ENCODE assay signal across 21 cellular contexts in genomic region chr9:127174386-127175318, GRCh38. TPM values are rescaled to one million over a fixed set of nuclear protein-coding genes. Genes with fewer than 3 reads are reported as not detected.
DNase-seq lines count a peak whose midpoint lies in the region; ATAC-seq and TF ChIP-seq lines count a peak whose summit lies in the region.
"Had no signal": no experiment of that assay in that cellular context is flagged by ENCODE, and none has a peak within 500 bp of the region (broad histone marks: within the 10 kb centered on the region; RNA-seq: fewer than 3 reads in every experiment).

No MANE protein-coding gene starts in this region.

- POLR2A ChIA-PET in activated CD4-positive, alpha-beta memory T cell treated with anti-CD3 and anti-CD28 coated beads, Interleukin-2, amount 10 ng/mL, durations not matched to agents 7 days and 5 days (lab: Charles Lee), result no interaction called here
- POLR2A ChIA-PET in activated CD4-positive, alpha-beta memory T cell treated with anti-CD3 and anti-CD28 coated beads for 36 hours (lab: Charles Lee), result no interaction called here
- POLR2A ChIA-PET in WTC11 (lab: Charles Lee), result interaction anchor here (0.7 kb wide), 1 partner anchor 52 kb away, joined by 3 read pairs; the partner anchor contains the start of gene ANGPTL2
- POLR2A ChIA-PET in naive thymus-derived CD4-positive, alpha-beta T cell (lab: Charles Lee), result no interaction called here

- H3K27ac ChIP-seq in right cardiac atrium (ENCODE audit: low read length), result peak overlapping the region; percentile 12
- H3K27ac ChIP-seq in subcutaneous abdominal adipose tissue (ENCODE audit: low read depth, low read length), result peak overlapping the region; percentile 58
- H3K27ac ChIP-seq in tibial nerve, result peak overlapping the region in 1 of 4 donors; percentile 33
- no peak overlapping the region for H3K27ac ChIP-seq in left lung
- no peak overlapping the region for H3K27ac ChIP-seq in naive thymus-derived CD4-positive, alpha-beta T cell (ENCODE audit: low read depth, low read length)
- H3K27ac ChIP-seq: ascending aorta, right lobe of liver had no signal

- TF ChIP-seq CTCF in WTC11 (IDR thresholded peaks at IDR 0.05) (no peak), tibial nerve (IDR thresholded peaks at IDR 0.05) (no peak), left lung (IDR thresholded peaks at IDR 0.05) (no peak)

- H3K36me3 Mint-ChIP-seq in activated CD4-positive, alpha-beta memory T cell treated with anti-CD3 and anti-CD28 coated beads, Interleukin-2, amount 10 ng/mL, durations not matched to agents 7 days and 5 days (ENCODE audit: low read depth), result no peaks in the 10 kb centered on the region
- no peaks in the 10 kb centered on the region for H3K36me3 Mint-ChIP-seq in activated CD4-positive, alpha-beta memory T cell treated with anti-CD3 and anti-CD28 coated beads for 36 hours
- no peaks in the 10 kb centered on the region for H3K36me3 Mint-ChIP-seq in WTC11
- peaks cover 0 to 21% (median 0%) of the 10 kb centered on the region in 5 donors for H3K36me3 Mint-ChIP-seq in naive thymus-derived CD4-positive, alpha-beta T cell

- no peak overlapping the region for H3K4me3 Mint-ChIP-seq in activated CD4-positive, alpha-beta memory T cell treated with anti-CD3 and anti-CD28 coated beads, Interleukin-2, amount 10 ng/mL, durations not matched to agents 7 days and 5 days
- H3K4me3 Mint-ChIP-seq in activated CD4-positive, alpha-beta memory T cell treated with anti-CD3 and anti-CD28 coated beads for 36 hours, result no peak overlapping the region
- H3K4me3 Mint-ChIP-seq in WTC11, result no peak overlapping the region
- H3K4me3 Mint-ChIP-seq in naive thymus-derived CD4-positive, alpha-beta T cell, result no peak overlapping the region

- H3K4me1 ChIP-seq in right cardiac atrium (ENCODE audit: control insufficient read depth, insufficient read depth, low read length) (peaks cover 1% of the 10 kb centered on the region), subcutaneous abdominal adipose tissue (ENCODE audit: control insufficient read depth in 5 of 5, insufficient read depth in 5 of 5, low read length in 5 of 5) (peaks cover 7 to 64% (median 50%) of the 10 kb centered on the region in 5 donors), tibial nerve (peaks cover 0 to 11% (median 3%) of the 10 kb centered on the region in 4 donors), left lung (no peaks in the 10 kb centered on the region)
- H3K4me1 ChIP-seq in naive thymus-derived CD4-positive, alpha-beta T cell (ENCODE audit: control insufficient read depth in 2 of 2, insufficient read depth in 2 of 2, low read length in 2 of 2), result no peaks in the 10 kb centered on the region
- H3K4me1 ChIP-seq: BE2C, HAP-1 had no signal

- peak; percentile 11 for DNase-seq in activated CD4-positive, alpha-beta memory T cell treated with anti-CD3 and anti-CD28 coated beads, Interleukin-2, amount 10 ng/mL, durations not matched to agents 7 days and 5 days
- no peak for DNase-seq in activated CD4-positive, alpha-beta memory T cell treated with anti-CD3 and anti-CD28 coated beads for 36 hours
- DNase-seq in WTC11 (ENCODE audit: low spot score), result no peak
- DNase-seq in right cardiac atrium, result peak in 1 of 3 donors; percentile 26
- no peak for DNase-seq in tibial nerve (ENCODE audit: low spot score in 2 of 2)
- DNase-seq in left lung, result no peak
- DNase-seq in naive thymus-derived CD4-positive, alpha-beta T cell, result no peak
- DNase-seq: 8988T; activated CD4-positive, alpha-beta T cell treated with anti-CD3 and anti-CD28 coated beads for 1 hour; BE2C; left colon; MM.1S; NCI-H2029; nucleus accumbens; SHP77 treated with DMSO at 0.1 percent for 48 hours; stimulated activated CD4-positive, alpha-beta T cell treated with anti-CD3 and anti-CD28 coated beads, Interleukin-1b, Interleukin-23, amount 100 ng/mL, for 48 hours had no signal

- no peak overlapping the region for H3K27ac Mint-ChIP-seq in activated CD4-positive, alpha-beta memory T cell treated with anti-CD3 and anti-CD28 coated beads, Interleukin-2, amount 10 ng/mL, durations not matched to agents 7 days and 5 days
- H3K27ac Mint-ChIP-seq in activated CD4-positive, alpha-beta memory T cell treated with anti-CD3 and anti-CD28 coated beads for 36 hours, result no peak overlapping the region
- H3K27ac Mint-ChIP-seq in WTC11, result peak overlapping the region; percentile 20; the same call in 1 of the 2 replicates
- H3K27ac Mint-ChIP-seq in naive thymus-derived CD4-positive, alpha-beta T cell, result no peak overlapping the region

- no peak for TF ChIP-seq POLR2A in tibial nerve (IDR thresholded peaks at IDR 0.05)

- CTCF ChIA-PET in activated CD4-positive, alpha-beta memory T cell treated with anti-CD3 and anti-CD28 coated beads, Interleukin-2, amount 10 ng/mL, durations not matched to agents 7 days and 5 days (lab: Charles Lee), result interaction anchor here (1.4 to 1.6 kb wide), 2 partner anchors 11 to 24 kb away, joined by 3 to 5 read pairs; no protein-coding TSS in a partner anchor
- CTCF ChIA-PET in activated CD4-positive, alpha-beta memory T cell treated with anti-CD3 and anti-CD28 coated beads for 36 hours (lab: Charles Lee), result no interaction called here
- CTCF ChIA-PET in WTC11 (lab: Charles Lee), result interaction anchor here (0.7 to 1.0 kb wide), 2 partner anchors 37 to 234 kb away, joined by 4 read pairs; no protein-coding TSS in a partner anchor
- CTCF ChIA-PET in naive thymus-derived CD4-positive, alpha-beta T cell (lab: Charles Lee), result no interaction called here

- peaks cover 4% of the 10 kb centered on the region for H3K27me3 Mint-ChIP-seq in activated CD4-positive, alpha-beta memory T cell treated with anti-CD3 and anti-CD28 coated beads, Interleukin-2, amount 10 ng/mL, durations not matched to agents 7 days and 5 days
- H3K27me3 Mint-ChIP-seq in activated CD4-positive, alpha-beta memory T cell treated with anti-CD3 and anti-CD28 coated beads for 36 hours, result no peaks in the 10 kb centered on the region
- H3K27me3 Mint-ChIP-seq in WTC11 (ENCODE audit: low read depth), result no peaks in the 10 kb centered on the region; the same call in 1 of the 2 replicates
- no peaks in the 10 kb centered on the region for H3K27me3 Mint-ChIP-seq in naive thymus-derived CD4-positive, alpha-beta T cell

- H3K36me3 ChIP-seq in subcutaneous abdominal adipose tissue (ENCODE audit: control insufficient read depth in 5 of 5, insufficient read depth in 5 of 5, low read length in 5 of 5) (no peaks in the 10 kb centered on the region), tibial nerve (peaks cover 0 to 6% (median 0%) of the 10 kb centered on the region in 3 donors), left lung (no peaks in the 10 kb centered on the region)
- H3K36me3 ChIP-seq in naive thymus-derived CD4-positive, alpha-beta T cell (ENCODE audit: control insufficient read depth in 2 of 3, insufficient read depth in 3 of 3, low read length in 3 of 3), result no peaks in the 10 kb centered on the region
- H3K36me3 ChIP-seq: ascending aorta, BE2C, HAP-1, right lobe of liver had no signal

- no peaks in the 10 kb centered on the region for H3K9me3 Mint-ChIP-seq in activated CD4-positive, alpha-beta memory T cell treated with anti-CD3 and anti-CD28 coated beads, Interleukin-2, amount 10 ng/mL, durations not matched to agents 7 days and 5 days
- no peaks in the 10 kb centered on the region for H3K9me3 Mint-ChIP-seq in activated CD4-positive, alpha-beta memory T cell treated with anti-CD3 and anti-CD28 coated beads for 36 hours
- no peaks in the 10 kb centered on the region for H3K9me3 Mint-ChIP-seq in WTC11
- no peaks in the 10 kb centered on the region for H3K9me3 Mint-ChIP-seq in naive thymus-derived CD4-positive, alpha-beta T cell

- no peak for ATAC-seq in WTC11
- no peak for ATAC-seq in right cardiac atrium
- no peak for ATAC-seq in left lung
- ATAC-seq in naive thymus-derived CD4-positive, alpha-beta T cell, result no peak
- ATAC-seq: left colon had no signal

- peak overlapping the region in 1 of 5 donors; percentile 44 for H3K9ac ChIP-seq in subcutaneous abdominal adipose tissue (ENCODE audit: low read length in 5 of 5)

- H3K27me3 ChIP-seq in right cardiac atrium (ENCODE audit: control insufficient read depth, insufficient read depth) (no peaks in the 10 kb centered on the region), subcutaneous abdominal adipose tissue (ENCODE audit: control insufficient read depth in 5 of 5, insufficient read depth in 4 of 5, low read length in 5 of 5) (no peaks in the 10 kb centered on the region), tibial nerve (no peaks in the 10 kb centered on the region), left lung (no peaks in the 10 kb centered on the region)
- H3K27me3 ChIP-seq in naive thymus-derived CD4-positive, alpha-beta T cell (ENCODE audit: control insufficient read depth in 2 of 2, insufficient read depth in 2 of 2, low read length in 2 of 2), result no peaks in the 10 kb centered on the region
- H3K27me3 ChIP-seq: ascending aorta, BE2C, right lobe of liver had no signal

- 85% methylated on average over 12 of the region's 12 CpGs for WGBS in right cardiac atrium
- WGBS in tibial nerve, 2 donors, result 90 to 93% methylated on average over 10 to 12 of the region's 12 CpGs

- H3K9me3 ChIP-seq in right cardiac atrium (ENCODE audit: control insufficient read depth, low read length), result no peaks in the 10 kb centered on the region
- H3K9me3 ChIP-seq in subcutaneous abdominal adipose tissue (ENCODE audit: control insufficient read depth in 5 of 5, low read length in 5 of 5), result no peaks in the 10 kb centered on the region
- H3K9me3 ChIP-seq in tibial nerve, result no peaks in the 10 kb centered on the region
- no peaks in the 10 kb centered on the region for H3K9me3 ChIP-seq in left lung
- H3K9me3 ChIP-seq in naive thymus-derived CD4-positive, alpha-beta T cell (ENCODE audit: control insufficient read depth in 2 of 3, low read length in 3 of 3), result no peaks in the 10 kb centered on the region
- H3K9me3 ChIP-seq: ascending aorta, BE2C, HAP-1, right lobe of liver had no signal

- intact Hi-C loops in activated CD4-positive, alpha-beta memory T cell treated with anti-CD3 and anti-CD28 coated beads for 36 hours (cut with micrococcal nuclease), result no loop called here
- intact Hi-C loops in right cardiac atrium (cut with DNase I) (no loop called here), left lung (cut with DNase I) (no loop called here)
- intact Hi-C loops in naive thymus-derived CD4-positive, alpha-beta T cell (cut with micrococcal nuclease), result no loop called here

- H3K4me3 ChIP-seq in right cardiac atrium (ENCODE audit: low read length), result no peak overlapping the region
- no peak overlapping the region for H3K4me3 ChIP-seq in subcutaneous abdominal adipose tissue (ENCODE audit: low read depth in 1 of 5, low read length in 5 of 5)
- H3K4me3 ChIP-seq in tibial nerve, result no peak overlapping the region
- no peak overlapping the region for H3K4me3 ChIP-seq in left lung
- no peak overlapping the region for H3K4me3 ChIP-seq in naive thymus-derived CD4-positive, alpha-beta T cell (ENCODE audit: low read length)
- H3K4me3 ChIP-seq: ascending aorta, HAP-1, right lobe of liver had no signal

- H3K4me1 Mint-ChIP-seq in activated CD4-positive, alpha-beta memory T cell treated with anti-CD3 and anti-CD28 coated beads, Interleukin-2, amount 10 ng/mL, durations not matched to agents 7 days and 5 days, result no peaks in the 10 kb centered on the region
- H3K4me1 Mint-ChIP-seq in activated CD4-positive, alpha-beta memory T cell treated with anti-CD3 and anti-CD28 coated beads for 36 hours (ENCODE audit: low read depth), result no peaks in the 10 kb centered on the region
- no peaks in the 10 kb centered on the region for H3K4me1 Mint-ChIP-seq in WTC11
- peaks cover 0 to 3% (median 0%) of the 10 kb centered on the region in 7 donors for H3K4me1 Mint-ChIP-seq in naive thymus-derived CD4-positive, alpha-beta T cell

- no peak for TF ChIP-seq EP300 in tibial nerve (IDR thresholded peaks at IDR 0.05)

RNA-seq across cellular contexts. Expression of gene ANGPTL2, which starts 52.2 kb away (rescaled TPM):
- under 1 TPM in 1 of 2 experiments, not detected in 1; 0.08 TPM for total RNA-seq in activated CD4-positive, alpha-beta memory T cell treated with anti-CD3 and anti-CD28 coated beads, Interleukin-2, amount 10 ng/mL, durations not matched to agents 7 days and 5 days
- total RNA-seq in activated CD4-positive, alpha-beta memory T cell treated with anti-CD3 and anti-CD28 coated beads for 36 hours, result not detected
- 4.5 to 6.7 TPM (median 6.3 TPM) in 3 replicates for total RNA-seq in WTC11 (2021)
- 10 to 100 TPM; 33.8 to 69.5 (median 47.2) TPM for total RNA-seq in right cardiac atrium
- polyA plus RNA-seq in right cardiac atrium, result 26.7 TPM
- 10 to 100 TPM; 34.5 to 64.1 (median 47.1) TPM for total RNA-seq in tibial nerve
- total RNA-seq in left lung, result 10 to 100 TPM; 22.7 to 26.2 TPM
- not detected for total RNA-seq in naive thymus-derived CD4-positive, alpha-beta T cell
- not detected for polyA plus RNA-seq in naive thymus-derived CD4-positive, alpha-beta T cell
- total RNA-seq: T-helper 2 cell treated with Interferon-gamma antibody and Interleukin-4, amounts not matched to agents 100 ng/mL and 5 ng/mL, for 36 hours had no signal

Comparison
In these comparisons a context has a peak if more than half of its experiments do, and no peak if none do; other contexts are left out.
1. CTCF ChIA-PET loops: an anchor here in activated CD4-positive, alpha-beta memory T cell treated with anti-CD3 and anti-CD28 coated beads, Interleukin-2, amount 10 ng/mL, durations not matched to agents 7 days and 5 days (1.4 to 1.6 kb wide) and WTC11 (0.7 to 1.0 kb wide); none called in activated CD4-positive, alpha-beta memory T cell treated with anti-CD3 and anti-CD28 coated beads for 36 hours and naive thymus-derived CD4-positive, alpha-beta T cell.
2. H3K27ac ChIP-seq: peak in right cardiac atrium (single experiment) and subcutaneous abdominal adipose tissue (single experiment); none in left lung (0 of 2) and naive thymus-derived CD4-positive, alpha-beta T cell (single experiment).